12 cellular contexts compared by ENCODE assay signal in the genomic region with DNA sequence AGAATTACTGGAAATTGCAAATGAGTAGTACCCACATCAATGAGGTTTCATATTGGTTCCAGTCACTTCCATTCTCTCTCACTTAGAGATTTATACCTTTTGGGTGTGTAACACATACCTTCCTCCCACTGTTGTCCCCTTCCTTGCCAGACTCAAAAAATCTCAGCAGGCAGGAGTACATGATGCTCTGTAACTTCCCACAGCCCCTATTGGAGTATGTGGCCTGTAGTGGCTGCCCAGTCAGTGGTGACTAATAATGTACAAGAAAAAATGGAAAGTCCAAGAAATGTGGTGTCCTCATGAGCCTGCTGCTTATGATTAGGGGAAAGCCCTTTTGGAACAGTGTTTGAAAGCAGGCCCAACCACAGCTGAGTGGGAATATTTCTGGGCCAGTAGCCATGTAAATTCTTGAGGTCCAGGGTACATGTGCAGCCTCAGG.
DNase-seq lines count a peak whose midpoint lies in the region; ATAC-seq, FAIRE-seq and TF ChIP-seq lines count a peak whose summit lies in the region.
"Had no signal": no experiment of that assay in that cellular context is flagged by ENCODE, and none has a peak within 500 bp of the region (broad histone marks: within the 10 kb centered on the region; RNA-seq: fewer than 3 reads in every experiment).

No MANE protein-coding gene starts in this region.

- H3K27ac Mint-ChIP-seq in central memory CD8-positive, alpha-beta T cell (ENCODE audit: low read depth): peak overlapping the region; percentile 75
- H3K27ac Mint-ChIP-seq: H9 had no signal

- H3K4me1 Mint-ChIP-seq in central memory CD8-positive, alpha-beta T cell: peaks cover 58% of the 10 kb centered on the region

- H3K27ac ChIP-seq in osteoblast (ENCODE audit: low read depth, low read length) (peak overlapping the region; percentile 60), small intestine (ENCODE audit: low read depth in 1 of 2, low read length in 1 of 2) (no peak overlapping the region), gastrocnemius medialis (no peak overlapping the region)
- H3K27ac ChIP-seq: hepatocyte, suprapubic skin had no signal

- H3K27me3 ChIP-seq in osteoblast (ENCODE audit: insufficient read depth, low read length) (no peaks in the 10 kb centered on the region), small intestine (ENCODE audit: control insufficient read depth in 2 of 2, insufficient read depth in 2 of 2, low read length in 2 of 2) (no peaks in the 10 kb centered on the region), gastrocnemius medialis (no peaks in the 10 kb centered on the region)
- H3K27me3 ChIP-seq: hepatocyte, suprapubic skin had no signal

- no peak for ATAC-seq in central memory CD8-positive, alpha-beta T cell (replicated peaks; ENCODE audit: extremely low read depth, poor library complexity, severe bottlenecking)
- ATAC-seq in gastrocnemius medialis (no peak), HG02642 (IDR thresholded peaks at IDR 0.05; ENCODE audit: poor library complexity, unreplicated experiment) (no peak), GM21825 (IDR thresholded peaks at IDR 0.05; ENCODE audit: unreplicated experiment) (no peak)

- DNase-seq in EL (peak; percentile 95), HK-2 (ENCODE audit: unreplicated experiment) (peak; percentile 36), osteoblast (ENCODE audit: insufficient read length, low spot score, missing footprints) (peak; percentile 96), small intestine (no peak), gastrocnemius medialis (no peak)
- no peak for DNase-seq in central memory CD8-positive, alpha-beta T cell (ENCODE audit: low spot score in 2 of 2)
- DNase-seq: H9, Kasumi-1 had no signal

- no peaks in the 10 kb centered on the region for H3K27me3 Mint-ChIP-seq in central memory CD8-positive, alpha-beta T cell

- peaks cover 84% of the 10 kb centered on the region for H4K20me1 ChIP-seq in osteoblast (ENCODE audit: insufficient read depth, low read length)

- H3K36me3 Mint-ChIP-seq in central memory CD8-positive, alpha-beta T cell (ENCODE audit: insufficient read depth): peaks cover 6% of the 10 kb centered on the region

- H3K36me3 ChIP-seq in osteoblast (ENCODE audit: insufficient read depth, low read length) (peaks cover 11% of the 10 kb centered on the region), small intestine (ENCODE audit: control insufficient read depth in 2 of 2, insufficient read depth in 2 of 2, low read length in 2 of 2) (peaks cover 0 to 3% of the 10 kb centered on the region in 2 donors), gastrocnemius medialis (no peaks in the 10 kb centered on the region)
- H3K36me3 ChIP-seq: suprapubic skin had no signal

- no peak overlapping the region for H2AFZ ChIP-seq in osteoblast (ENCODE audit: low read length)
- H2AFZ ChIP-seq: hepatocyte had no signal

- H3K4me2 ChIP-seq in osteoblast (ENCODE audit: insufficient read depth, low read length): no peak overlapping the region
- H3K4me2 ChIP-seq: hepatocyte had no signal

- H3K9me3 Mint-ChIP-seq in central memory CD8-positive, alpha-beta T cell: no peaks in the 10 kb centered on the region

- no peak overlapping the region for H3K4me3 Mint-ChIP-seq in central memory CD8-positive, alpha-beta T cell
- H3K4me3 Mint-ChIP-seq: H9 had no signal

- intact Hi-C loops in gastrocnemius medialis (cut with DNase I; ENCODE audit: low total_unique reads): no loop called here

- no peak for FAIRE-seq in small intestine (lab: Jason Lieb, UNC)

- peaks cover 80% of the 10 kb centered on the region for H3K79me2 ChIP-seq in osteoblast (ENCODE audit: insufficient read depth, low read length)

- no peak for TF ChIP-seq POLR2A in gastrocnemius medialis (IDR thresholded peaks at IDR 0.05)

- no peaks in the 10 kb centered on the region for H3K9me3 ChIP-seq in osteoblast (ENCODE audit: low read depth, low read length)
- H3K9me3 ChIP-seq in small intestine (ENCODE audit: control insufficient read depth, low read depth): no peaks in the 10 kb centered on the region
- H3K9me3 ChIP-seq in gastrocnemius medialis: no peaks in the 10 kb centered on the region
- H3K9me3 ChIP-seq: suprapubic skin had no signal

- no peak overlapping the region for H3K4me3 ChIP-seq in osteoblast (ENCODE audit: insufficient read depth, low read length)
- no peak overlapping the region for H3K4me3 ChIP-seq in small intestine (ENCODE audit: low read depth in 1 of 2, low read length in 2 of 2)
- no peak overlapping the region for H3K4me3 ChIP-seq in gastrocnemius medialis
- H3K4me3 ChIP-seq: hepatocyte, suprapubic skin had no signal

- H3K4me1 ChIP-seq in osteoblast (ENCODE audit: insufficient read depth, low read length) (peaks cover 13% of the 10 kb centered on the region), small intestine (ENCODE audit: control insufficient read depth in 2 of 2, insufficient read depth in 1 of 2, low read depth in 1 of 2, low read length in 1 of 2) (no peaks in the 10 kb centered on the region), gastrocnemius medialis (peaks cover 7 to 10% of the 10 kb centered on the region in 2 donors)
- H3K4me1 ChIP-seq: suprapubic skin had no signal

- TF ChIP-seq CTCF in osteoblast (IDR thresholded peaks at IDR 0.05; ENCODE audit: extremely low read depth, low read depth, low read length) (no peak), gastrocnemius medialis (IDR thresholded peaks at IDR 0.05 in 4 of 5, conservative IDR thresholded peaks at IDR 0.05 in 1 of 5) (no peak)

- in situ Hi-C loops in gastrocnemius medialis (cut with MboI; ENCODE audit: low sequenced_read_pairs in 4 of 4): no loop called here

Comparison
In these comparisons a context has a peak if more than half of its experiments do, and no peak if none do; other contexts are left out.
1. DNase-seq: peak in EL (single experiment), HK-2 (single experiment) and osteoblast (single experiment); none in central memory CD8-positive, alpha-beta T cell (0 of 2), small intestine (single experiment) and gastrocnemius medialis (0 of 2).